8 cellular contexts compared by ENCODE assay signal in genomic region chr2:9423100-9423921, GRCh38. TPM values are rescaled to one million over a fixed set of nuclear protein-coding genes. Genes with fewer than 3 reads are reported as not detected.
DNase-seq lines count a peak whose midpoint lies in the region; ATAC-seq and TF ChIP-seq lines count a peak whose summit lies in the region.

Gene CPSF3, plus strand, starts transcription at chr2:9423654. Its CDS starts 120 bp downstream, at chr2:9423774.
Gene ITGB1BP1, minus strand, starts transcription at chr2:9423528. Its CDS starts 4,831 bp downstream, at chr2:9418697.

- TF ChIP-seq CTCF in LNCaP clone FGC (IDR thresholded peaks at IDR 0.05; ENCODE audit: control insufficient read depth, extremely low read depth, insufficient read depth) (no peak), RWPE1 (conservative IDR thresholded peaks at IDR 0.05; ENCODE audit: low read depth) (no peak), fibroblast of lung (conservative IDR thresholded peaks at IDR 0.05 in 1 of 2, IDR thresholded peaks at IDR 0.05 in 1 of 2; ENCODE audit: low read depth in 1 of 2, low read length in 2 of 2) (no peak)

- no peaks in the 10 kb centered on the region for H3K27me3 ChIP-seq in fibroblast of lung (ENCODE audit: control insufficient read depth, insufficient read depth, low read length)

- no peaks in the 10 kb centered on the region for H3K36me3 ChIP-seq in fibroblast of lung (ENCODE audit: control insufficient read depth, insufficient read depth, low read length)

- peak within 1 kb of the TSS; percentile 97 for H3K4me2 ChIP-seq in fibroblast of lung (ENCODE audit: extremely low read depth, insufficient read depth, low read length)

- H3K4me3 ChIP-seq in LNCaP clone FGC (ENCODE audit: low read depth, low read length) = peak within 1 kb of the TSS; percentile 73
- peak within 1 kb of the TSS; percentile 67 to 95 (median 84) for H3K4me3 ChIP-seq in fibroblast of lung (replicated peaks in 1 of 4; ENCODE audit: control extremely low read depth in 1 of 4, insufficient read depth in 1 of 4, low read depth in 3 of 4, low read length in 4 of 4)

- peak within 1 kb of the TSS; percentile 91 for H3K9ac ChIP-seq in fibroblast of lung (ENCODE audit: insufficient read depth, low read length)

- no peak within 1 kb of the TSS for H3K27ac Mint-ChIP-seq in activated T-helper 17 cell treated with anti-CD3 and anti-CD28 coated beads, Interleukin-2, amount 50 U/mL, for 72 hours
- H3K27ac Mint-ChIP-seq in naive thymus-derived CD8-positive, alpha-beta T cell = peak within 1 kb of the TSS in 9 of 10 donors; percentile 90 to 99 (median 94)

- no peaks in the 10 kb centered on the region for H3K9me3 Mint-ChIP-seq in activated T-helper 17 cell treated with anti-CD3 and anti-CD28 coated beads, Interleukin-2, amount 50 U/mL, for 72 hours
- no peaks in the 10 kb centered on the region for H3K9me3 Mint-ChIP-seq in naive thymus-derived CD8-positive, alpha-beta T cell

- peaks cover 65% of the 10 kb centered on the region for H3K79me2 ChIP-seq in fibroblast of lung (ENCODE audit: control insufficient read depth, insufficient read depth, low read length)

- H3K9me3 ChIP-seq in fibroblast of lung (ENCODE audit: control insufficient read depth, insufficient read depth, low read depth, low read length) = no peaks in the 10 kb centered on the region

- H4K20me1 ChIP-seq in fibroblast of lung (ENCODE audit: control insufficient read depth, extremely low read depth, insufficient read depth, low read length) = no peaks in the 10 kb centered on the region

- H3K27ac ChIP-seq in RWPE1 (peak within 1 kb of the TSS; percentile 89), fibroblast of lung (ENCODE audit: insufficient read depth, low read length) (peak within 1 kb of the TSS; percentile 84)

- no peak within 1 kb of the TSS for H3K4me3 Mint-ChIP-seq in activated T-helper 17 cell treated with anti-CD3 and anti-CD28 coated beads, Interleukin-2, amount 50 U/mL, for 72 hours
- peak within 1 kb of the TSS in 5 of 10 donors; percentile 91 to 93 (median 93) for H3K4me3 Mint-ChIP-seq in naive thymus-derived CD8-positive, alpha-beta T cell

- peaks cover 5% of the 10 kb centered on the region for H3K4me1 ChIP-seq in fibroblast of lung (ENCODE audit: control insufficient read depth, extremely low read depth, insufficient read depth, low read length)

- no peaks in the 10 kb centered on the region for H3K27me3 Mint-ChIP-seq in activated T-helper 17 cell treated with anti-CD3 and anti-CD28 coated beads, Interleukin-2, amount 50 U/mL, for 72 hours
- no peaks in the 10 kb centered on the region for H3K27me3 Mint-ChIP-seq in naive thymus-derived CD8-positive, alpha-beta T cell

- H2AFZ ChIP-seq in fibroblast of lung (ENCODE audit: low read length) = peak within 1 kb of the TSS; percentile 97

- peak; percentile 88 for ATAC-seq in activated T-helper 17 cell treated with anti-CD3 and anti-CD28 coated beads, Interleukin-2, amount 50 U/mL, for 72 hours (replicated peaks)
- peak; percentile 88 to 90 for ATAC-seq in naive thymus-derived CD8-positive, alpha-beta T cell

- H3K4me1 Mint-ChIP-seq in activated T-helper 17 cell treated with anti-CD3 and anti-CD28 coated beads, Interleukin-2, amount 50 U/mL, for 72 hours = peaks cover 28% of the 10 kb centered on the region
- H3K4me1 Mint-ChIP-seq in naive thymus-derived CD8-positive, alpha-beta T cell = peaks cover 24 to 38% (median 32%) of the 10 kb centered on the region in 4 donors

- POLR2A ChIA-PET in RWPE1 (lab: Yijun Ruan, JAX; ENCODE audit: low non-redundant PET) = no interaction called here
- POLR2A ChIA-PET in naive thymus-derived CD8-positive, alpha-beta T cell (lab: Charles Lee) = interaction anchor here (0.5 to 2.0 kb wide), 7 partner anchors 12 to 207 kb away, joined by 3 to 18 read pairs (median 4); partner anchors contain the start of genes ADAM17 and YWHAQ

- CTCF ChIA-PET in RWPE1 (lab: Yijun Ruan, JAX) = no interaction called here

- DNase-seq in Daoy (ENCODE audit: low read depth) = peak; percentile 99
- DNase-seq in GOT3 (lab: John Stamatoyannopoulos, UW) = peak; percentile 87
- peak; percentile 85 for DNase-seq in LNCaP clone FGC (ENCODE audit: low read depth)
- DNase-seq in RWPE1 (ENCODE audit: low spot score) = peak; percentile 100
- DNase-seq in fibroblast of lung (ENCODE audit: low read depth in 2 of 2) = peak; percentile 95 to 97
- DNase-seq in naive thymus-derived CD8-positive, alpha-beta T cell = peak; percentile 96 to 98 (median 98)
- peak; percentile 88 to 93 (median 92) for DNase-seq in stimulated activated naive CD4-positive, alpha-beta T cell (lab: John Stamatoyannopoulos, UW)

- peaks cover 51% of the 10 kb centered on the region for H3K36me3 Mint-ChIP-seq in activated T-helper 17 cell treated with anti-CD3 and anti-CD28 coated beads, Interleukin-2, amount 50 U/mL, for 72 hours (ENCODE audit: low read depth)
- peaks cover 0 to 12% (median 0%) of the 10 kb centered on the region in 3 donors for H3K36me3 Mint-ChIP-seq in naive thymus-derived CD8-positive, alpha-beta T cell

RNA-seq across cellular contexts. Expression of gene CPSF3, which starts in this region (rescaled TPM):
- total RNA-seq in Daoy (2014; rRNA removed; shearing (Covaris generic)) = 95.6 and 164 TPM in 2 replicates
- total RNA-seq in activated T-helper 17 cell treated with anti-CD3 and anti-CD28 coated beads, Interleukin-2, amount 50 U/mL, for 72 hours = 10 to 100 TPM; 34.5 to 53.8 TPM
- 46.2 and 53.0 TPM in 2 replicates for total RNA-seq in fibroblast of lung
- 48.6 and 54.1 TPM in 2 replicates for polyA plus RNA-seq in fibroblast of lung
- polyA plus RNA-seq in fibroblast of lung (2012) = 38.9 and 49.5 TPM in 2 replicates
- 10.1 and 21.8 TPM in 2 replicates for polyA minus RNA-seq in fibroblast of lung (ENCODE audit: low replicate concordance)
- 10 to 100 TPM; 28.7 to 28.8 TPM for total RNA-seq in naive thymus-derived CD8-positive, alpha-beta T cell
- polyA plus RNA-seq in naive thymus-derived CD8-positive, alpha-beta T cell = 10 to 100 TPM; 21.3 to 32.3 (median 24.4) TPM

RNA-seq across cellular contexts. Expression of gene ITGB1BP1, which starts in this region (rescaled TPM):
- 34.5 and 44.4 TPM in 2 replicates for total RNA-seq in Daoy (2014; rRNA removed; shearing (Covaris generic))
- total RNA-seq in activated T-helper 17 cell treated with anti-CD3 and anti-CD28 coated beads, Interleukin-2, amount 50 U/mL, for 72 hours = 100 to 1,000 TPM; 109 to 310 TPM
- total RNA-seq in fibroblast of lung = 44.4 and 44.6 TPM in 2 replicates
- 107 and 131 TPM in 2 replicates for polyA plus RNA-seq in fibroblast of lung
- 211 and 219 TPM in 2 replicates for polyA plus RNA-seq in fibroblast of lung (2012)
- 20.5 and 24.2 TPM in 2 replicates for polyA minus RNA-seq in fibroblast of lung (ENCODE audit: low replicate concordance)
- total RNA-seq in naive thymus-derived CD8-positive, alpha-beta T cell = 10 to 100 TPM; 60.2 to 63.5 TPM
- 100 to 1,000 TPM; 122 to 136 (median 136) TPM for polyA plus RNA-seq in naive thymus-derived CD8-positive, alpha-beta T cell

Comparison
In these comparisons a context has a peak if more than half of its experiments do, and no peak if none do; other contexts are left out.
1. Peak in every context shown above with its lines: DNase-seq, ATAC-seq, H3K4me3 ChIP-seq and H3K27ac ChIP-seq.